Comparison of ENCODE assay signal across 11 cellular contexts in genomic region chr3:38173834-38174418, GRCh38. TPM values are rescaled to one million over a fixed set of nuclear protein-coding genes. Genes with fewer than 3 reads are reported as not detected.
DNase-seq lines count a peak whose midpoint lies in the region; ATAC-seq and TF ChIP-seq lines count a peak whose summit lies in the region.
"Had no signal": no experiment of that assay in that cellular context is flagged by ENCODE, and none has a peak within 500 bp of the region (broad histone marks: within the 10 kb centered on the region; RNA-seq: fewer than 3 reads in every experiment).

No MANE protein-coding gene starts in this region.

- no peak overlapping the region for H3K9ac ChIP-seq in neural progenitor cell

- peaks cover 99% of the 10 kb centered on the region for H3K79me2 ChIP-seq in neural progenitor cell (ENCODE audit: low read depth)

- H3K4me1 Mint-ChIP-seq in CD4-positive, CD25-positive, alpha-beta regulatory T cell = peaks cover 38 to 82% (median 57%) of the 10 kb centered on the region in 4 donors
- peaks cover 40% of the 10 kb centered on the region for H3K4me1 Mint-ChIP-seq in activated CD8-positive, alpha-beta T cell treated with anti-CD3 and anti-CD28 coated beads, Interleukin-2, amount 10 ng/mL, durations not matched to agents 7 days and 5 days (ENCODE audit: low read depth)
- H3K4me1 Mint-ChIP-seq in neural progenitor cell = peaks cover 6% of the 10 kb centered on the region

- TF ChIP-seq CTCF in foreskin fibroblast (IDR thresholded peaks at IDR 0.05; ENCODE audit: low read depth, low read length) = no peak
- no peak for TF ChIP-seq CTCF in neural progenitor cell (IDR thresholded peaks at IDR 0.05)

- H3K27me3 Mint-ChIP-seq in CD4-positive, CD25-positive, alpha-beta regulatory T cell = no peaks in the 10 kb centered on the region
- no peaks in the 10 kb centered on the region for H3K27me3 Mint-ChIP-seq in activated CD8-positive, alpha-beta T cell treated with anti-CD3 and anti-CD28 coated beads, Interleukin-2, amount 10 ng/mL, durations not matched to agents 7 days and 5 days (ENCODE audit: low read depth)
- no peaks in the 10 kb centered on the region for H3K27me3 Mint-ChIP-seq in neural progenitor cell (ENCODE audit: insufficient read depth, low read depth)

- no peak overlapping the region for H2AFZ ChIP-seq in neural progenitor cell (replicated peaks)

- POLR2A ChIA-PET in activated CD8-positive, alpha-beta T cell treated with anti-CD3 and anti-CD28 coated beads, Interleukin-2, amount 10 ng/mL, durations not matched to agents 7 days and 5 days (lab: Charles Lee) = interaction anchor here (2.1 kb wide), 1 partner anchor 9 kb away, joined by 12 read pairs; the partner anchor contains the start of gene OXSR1

- H3K27me3 ChIP-seq in CD4-positive, CD25-positive, alpha-beta regulatory T cell (ENCODE audit: control insufficient read depth, insufficient read depth, low read length) = no peaks in the 10 kb centered on the region
- no peaks in the 10 kb centered on the region for H3K27me3 ChIP-seq in neural progenitor cell

- H3K9me3 Mint-ChIP-seq in CD4-positive, CD25-positive, alpha-beta regulatory T cell = no peaks in the 10 kb centered on the region
- H3K9me3 Mint-ChIP-seq in activated CD8-positive, alpha-beta T cell treated with anti-CD3 and anti-CD28 coated beads, Interleukin-2, amount 10 ng/mL, durations not matched to agents 7 days and 5 days (ENCODE audit: insufficient read depth) = no peaks in the 10 kb centered on the region
- H3K9me3 Mint-ChIP-seq in neural progenitor cell = no peaks in the 10 kb centered on the region

- peaks cover 9% of the 10 kb centered on the region for H3K36me3 Mint-ChIP-seq in CD4-positive, CD25-positive, alpha-beta regulatory T cell
- H3K36me3 Mint-ChIP-seq in activated CD8-positive, alpha-beta T cell treated with anti-CD3 and anti-CD28 coated beads, Interleukin-2, amount 10 ng/mL, durations not matched to agents 7 days and 5 days (ENCODE audit: low read depth) = peaks cover 22% of the 10 kb centered on the region
- H3K36me3 Mint-ChIP-seq in neural progenitor cell = peaks cover 5% of the 10 kb centered on the region

- H3K4me3 ChIP-seq in CD4-positive, CD25-positive, alpha-beta regulatory T cell (ENCODE audit: low read depth, low read length) = peak overlapping the region; percentile 77
- H3K4me3 ChIP-seq in foreskin fibroblast (ENCODE audit: low read depth in 1 of 2, low read length in 2 of 2) (no peak overlapping the region), neural progenitor cell (no peak overlapping the region)

- no peak overlapping the region for H3K4me2 ChIP-seq in neural progenitor cell

- CTCF ChIA-PET in activated CD8-positive, alpha-beta T cell treated with anti-CD3 and anti-CD28 coated beads, Interleukin-2, amount 10 ng/mL, durations not matched to agents 7 days and 5 days (lab: Charles Lee) = interaction anchor here (2.3 kb wide), 1 partner anchor 10 kb away, joined by 9 read pairs; no protein-coding TSS in a partner anchor

- H3K4me1 ChIP-seq in CD4-positive, CD25-positive, alpha-beta regulatory T cell (ENCODE audit: control insufficient read depth, insufficient read depth, low read length, poor library complexity, severe bottlenecking) = peaks cover 50% of the 10 kb centered on the region
- peaks cover 8% of the 10 kb centered on the region for H3K4me1 ChIP-seq in neural progenitor cell

- H3F3A ChIP-seq in neural progenitor cell (ENCODE audit: low read depth) = no peaks in the 10 kb centered on the region

- DNase-seq in CD4-positive, CD25-positive, alpha-beta regulatory T cell = peak in 1 of 3 donors; percentile 35
- DNase-seq in activated CD8-positive, alpha-beta T cell treated with anti-CD3 and anti-CD28 coated beads, Interleukin-2, amount 10 ng/mL, durations not matched to agents 7 days and 5 days = no peak
- DNase-seq in foreskin fibroblast (no peak), RPMI8226 (no peak), DMS 273 treated with DMSO at 0.1 percent for 48 hours (lab: John Stamatoyannopoulos, UW) (no peak), neural progenitor cell (ENCODE audit: low spot score) (no peak)
- DNase-seq: NCI-H1436 had no signal

- H3K27ac ChIP-seq in CD4-positive, CD25-positive, alpha-beta regulatory T cell (ENCODE audit: insufficient read depth, low read length, poor library complexity, severe bottlenecking) = peak overlapping the region; percentile 43
- H3K27ac ChIP-seq in neural progenitor cell = no peak overlapping the region

- peaks cover 84% of the 10 kb centered on the region for H4K20me1 ChIP-seq in neural progenitor cell (ENCODE audit: low read depth)

- peak overlapping the region; percentile 62 to 88 (median 81) for H3K27ac Mint-ChIP-seq in CD4-positive, CD25-positive, alpha-beta regulatory T cell
- H3K27ac Mint-ChIP-seq in activated CD8-positive, alpha-beta T cell treated with anti-CD3 and anti-CD28 coated beads, Interleukin-2, amount 10 ng/mL, durations not matched to agents 7 days and 5 days = peak overlapping the region; percentile 7
- no peak overlapping the region for H3K27ac Mint-ChIP-seq in neural progenitor cell

- H3K36me3 ChIP-seq in CD4-positive, CD25-positive, alpha-beta regulatory T cell (ENCODE audit: control insufficient read depth, insufficient read depth, low read length) = peaks cover under 1% of the 10 kb centered on the region
- H3K36me3 ChIP-seq in neural progenitor cell = no peaks in the 10 kb centered on the region

- peak overlapping the region; percentile 4 to 60 (median 53) for H3K4me3 Mint-ChIP-seq in CD4-positive, CD25-positive, alpha-beta regulatory T cell
- peak overlapping the region; percentile 1 for H3K4me3 Mint-ChIP-seq in activated CD8-positive, alpha-beta T cell treated with anti-CD3 and anti-CD28 coated beads, Interleukin-2, amount 10 ng/mL, durations not matched to agents 7 days and 5 days
- H3K4me3 Mint-ChIP-seq in neural progenitor cell = no peak overlapping the region
- H3K4me3 Mint-ChIP-seq: CD14-positive monocyte had no signal

- peak in 1 of 2 donors; percentile 31 for ATAC-seq in CD4-positive, CD25-positive, alpha-beta regulatory T cell (ENCODE audit: low read depth in 2 of 2)
- ATAC-seq in GM18511 (IDR thresholded peaks at IDR 0.05; ENCODE audit: unreplicated experiment) (peak; percentile 52), HG02938 (IDR thresholded peaks at IDR 0.05; ENCODE audit: unreplicated experiment) (peak; percentile 38)
- peak; percentile 53 for ATAC-seq in activated CD8-positive, alpha-beta T cell treated with anti-CD3 and anti-CD28 coated beads, Interleukin-2, amount 10 ng/mL, durations not matched to agents 7 days and 5 days
- ATAC-seq: sciatic nerve had no signal

- H3K9me3 ChIP-seq in CD4-positive, CD25-positive, alpha-beta regulatory T cell (ENCODE audit: control insufficient read depth in 2 of 2, low read length in 2 of 2) = no peaks in the 10 kb centered on the region
- H3K9me3 ChIP-seq in neural progenitor cell (ENCODE audit: low read depth) = no peaks in the 10 kb centered on the region

RNA-seq across cellular contexts. Expression of gene OXSR1, which starts 8.6 kb away (rescaled TPM):
- 62.3 TPM for total RNA-seq in CD4-positive, CD25-positive, alpha-beta regulatory T cell
- polyA plus RNA-seq in CD4-positive, CD25-positive, alpha-beta regulatory T cell = 10 to 100 TPM; 12.6 to 19.3 (median 16.1) TPM
- total RNA-seq in activated CD8-positive, alpha-beta T cell treated with anti-CD3 and anti-CD28 coated beads, Interleukin-2, amount 10 ng/mL, durations not matched to agents 7 days and 5 days = 10 to 100 TPM; 56.9 to 60.3 TPM
- 60.2 and 65.8 TPM in 2 replicates for total RNA-seq in neural progenitor cell (ENCODE audit: low replicate concordance)

RNA-seq across cellular contexts. Expression of gene MYD88, which starts 35.5 kb away (rescaled TPM):
- 49.9 TPM for total RNA-seq in CD4-positive, CD25-positive, alpha-beta regulatory T cell
- 100 to 1,000 TPM; 114 to 184 (median 139) TPM for polyA plus RNA-seq in CD4-positive, CD25-positive, alpha-beta regulatory T cell
- total RNA-seq in activated CD8-positive, alpha-beta T cell treated with anti-CD3 and anti-CD28 coated beads, Interleukin-2, amount 10 ng/mL, durations not matched to agents 7 days and 5 days = 10 to 100 TPM; 72.5 to 78.6 TPM
- total RNA-seq in neural progenitor cell (ENCODE audit: low replicate concordance) = 3.1 and 5.5 TPM in 2 replicates

RNA-seq across cellular contexts. Expression of gene ACAA1, which starts 37.0 kb away (rescaled TPM):
- 80.7 TPM for total RNA-seq in CD4-positive, CD25-positive, alpha-beta regulatory T cell
- polyA plus RNA-seq in CD4-positive, CD25-positive, alpha-beta regulatory T cell = 10 to 100 TPM; 55.6 to 79.3 (median 67.2) TPM
- total RNA-seq in activated CD8-positive, alpha-beta T cell treated with anti-CD3 and anti-CD28 coated beads, Interleukin-2, amount 10 ng/mL, durations not matched to agents 7 days and 5 days = 100 to 1,000 TPM in 1 of 2 experiments, 10 to 100 TPM in 1; 99.7 to 104 TPM
- 3.3 and 13.3 TPM in 2 replicates for total RNA-seq in neural progenitor cell (ENCODE audit: low replicate concordance)
